10 cellular contexts compared by ENCODE assay signal in the genomic region with DNA sequence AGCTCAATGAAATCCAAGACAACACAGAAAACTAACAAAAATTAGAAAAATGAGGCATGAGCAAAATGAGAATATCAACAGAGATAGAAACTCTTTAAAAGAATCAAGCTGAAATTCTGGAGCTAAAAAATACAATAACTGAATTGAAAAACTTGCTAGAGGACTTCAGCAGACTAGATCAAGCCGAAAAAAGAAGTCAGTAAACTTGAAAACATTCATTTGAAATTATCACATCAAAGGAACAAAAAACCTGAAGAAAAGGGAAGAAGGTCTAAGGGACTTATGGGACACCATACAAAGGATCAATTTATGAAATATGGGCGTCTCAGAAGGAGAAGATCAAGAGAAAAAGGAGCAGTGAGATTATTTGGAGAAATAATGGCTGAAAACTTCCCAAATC.
"Had no signal": no experiment of that assay in that cellular context is flagged by ENCODE, and none has a peak within 500 bp of the region (broad histone marks: within the 10 kb centered on the region; RNA-seq: fewer than 3 reads in every experiment).

No MANE protein-coding gene starts in this region.

- DNase-seq: H9, HCEC 1CT, HFFc6, IMR-90, KG1 had no signal

- H2AFZ ChIP-seq: GM23338 had no signal

- FAIRE-seq: H1, H54, K562 had no signal

- H3K4me3 ChIP-seq: GM23338, K562 had no signal

- ATAC-seq: GM23338, K562 had no signal

- H3K27ac ChIP-seq: HL-60 had no signal

- H3K4me2 ChIP-seq: GM23338 had no signal
